In the genomic region with DNA sequence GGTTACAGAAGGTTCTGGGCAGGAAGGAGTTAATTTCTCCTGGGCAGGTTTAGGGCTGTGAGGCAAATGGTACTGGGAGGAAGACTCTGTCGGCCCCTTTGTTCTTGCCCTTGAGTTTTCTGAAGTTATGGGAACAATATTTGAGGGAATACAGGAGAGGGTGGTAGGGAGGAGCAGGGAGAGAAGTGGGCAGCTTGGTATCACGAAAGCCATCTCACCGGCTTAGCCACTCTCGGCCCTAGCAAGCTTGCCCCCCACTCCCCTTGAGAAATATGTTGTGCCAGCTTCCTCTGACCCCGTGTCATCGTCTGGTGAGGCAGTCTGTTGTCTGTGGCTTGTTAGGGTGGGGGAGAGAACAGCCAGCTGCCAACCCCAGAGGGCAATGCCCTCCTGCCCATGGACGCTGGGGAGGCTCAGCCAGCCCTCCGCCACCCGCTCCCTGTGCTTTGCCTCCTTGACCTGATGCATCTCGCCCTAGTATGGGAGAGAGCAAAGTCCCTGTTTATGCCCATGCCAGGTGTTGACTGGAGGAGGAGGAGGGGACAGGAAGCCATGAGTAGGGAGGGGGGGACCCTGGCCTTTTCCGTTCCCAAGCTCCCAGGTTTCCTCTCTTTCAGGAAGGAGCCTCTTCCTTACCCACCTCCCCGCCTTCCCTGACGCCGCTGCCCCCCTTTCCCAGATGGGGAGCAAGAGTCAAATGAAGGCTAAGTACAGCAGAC, we compare ENCODE assay signal across 9 cellular contexts. TPM values are rescaled to one million over a fixed set of nuclear protein-coding genes. Genes with fewer than 3 reads are reported as not detected.
DNase-seq lines count a peak whose midpoint lies in the region; ATAC-seq, FAIRE-seq and TF ChIP-seq lines count a peak whose summit lies in the region.
"Had no signal": no experiment of that assay in that cellular context is flagged by ENCODE, and none has a peak within 500 bp of the region (broad histone marks: within the 10 kb centered on the region; RNA-seq: fewer than 3 reads in every experiment).

No MANE protein-coding gene starts in this region.

- H3K27ac ChIP-seq in mammary epithelial cell (ENCODE audit: insufficient read depth, low read depth, low read length) = peak overlapping the region; percentile 92
- H3K27ac ChIP-seq in HepG2 (ENCODE audit: extremely low read length, insufficient read depth, low read length) = peak overlapping the region; percentile 100

- H3K79me2 ChIP-seq in mammary epithelial cell (ENCODE audit: insufficient read depth, low read length) (peaks cover 40% of the 10 kb centered on the region), HepG2 (ENCODE audit: insufficient read depth, low read length) (peaks cover 63% of the 10 kb centered on the region)

- TF ChIP-seq EP300 in HepG2 (IDR thresholded peaks at IDR 0.05; ENCODE audit: low read depth in 2 of 2, low read length in 2 of 2) (peak in 1 of 2 experiments; percentile 80; a peak in 2 of 4 replicates), HepG2 (CRISPR knock-in tag; IDR thresholded peaks at IDR 0.05; ENCODE audit: borderline replicate concordance) (peak; percentile 83)

- no peak for TF ChIP-seq CTCF in mammary epithelial cell (conservative IDR thresholded peaks at IDR 0.05 in 1 of 2, IDR thresholded peaks at IDR 0.05 in 1 of 2; ENCODE audit: extremely low read depth in 1 of 2, insufficient read depth in 1 of 2, low read depth in 1 of 2, low read length in 2 of 2)
- TF ChIP-seq CTCF in HepG2 (CRISPR knock-in tag; IDR thresholded peaks at IDR 0.05) = 0 out of 2 replicates have a peak, but pooled peaks have one; percentile 17

- no peaks in the 10 kb centered on the region for H3K36me3 Mint-ChIP-seq in activated T-cell treated with anti-CD3 and anti-CD28 coated beads, Interleukin-2, amount 50 U/mL, for 4 hours (ENCODE audit: insufficient read depth)

- H3K4me3 ChIP-seq in mammary epithelial cell (replicated peaks in 1 of 3; ENCODE audit: insufficient read depth in 1 of 3, low read depth in 2 of 3, low read length in 3 of 3) = peak overlapping the region; percentile 62 to 89 (median 76)
- peak overlapping the region; percentile 96 to 99 (median 99) for H3K4me3 ChIP-seq in HepG2 (replicated peaks in 1 of 3; ENCODE audit: insufficient read depth in 1 of 3, low read depth in 2 of 3, low read length in 3 of 3)

- peak in 1 of 2 experiments; percentile 88; a peak in 2 of 4 replicates for TF ChIP-seq POLR2A in HepG2 (IDR thresholded peaks at IDR 0.05; ENCODE audit: insufficient read depth in 1 of 2, low read depth in 2 of 2, low read length in 2 of 2)

- peaks cover 68% of the 10 kb centered on the region for H3K4me1 ChIP-seq in mammary epithelial cell (ENCODE audit: insufficient read depth, low read length)
- peaks cover 55% of the 10 kb centered on the region for H3K4me1 ChIP-seq in HepG2 (ENCODE audit: insufficient read depth, low read length)

- no peaks in the 10 kb centered on the region for H4K20me1 ChIP-seq in mammary epithelial cell (ENCODE audit: insufficient read depth, low read length)
- H4K20me1 ChIP-seq in HepG2 (ENCODE audit: insufficient read depth, low read length) = peaks cover 45% of the 10 kb centered on the region

- no peaks in the 10 kb centered on the region for H3K9me3 ChIP-seq in mammary epithelial cell (replicated peaks; ENCODE audit: insufficient read depth, low read length)
- no peaks in the 10 kb centered on the region for H3K9me3 ChIP-seq in HepG2 (ENCODE audit: low read length)

- POLR2A ChIA-PET in HepG2 (lab: Yijun Ruan, JAX) = interaction anchor here (0.8 to 6.4 kb wide), 16 partner anchors 8 to 158 kb away, joined by 3 to 56 read pairs (median 8); a partner anchor contains a TSS

- no peaks in the 10 kb centered on the region for H3K27me3 ChIP-seq in mammary epithelial cell (ENCODE audit: insufficient read depth, low read length)
- H3K27me3 ChIP-seq in HepG2 (ENCODE audit: control insufficient read depth in 1 of 2, insufficient read depth in 2 of 2, low read length in 2 of 2) = no peaks in the 10 kb centered on the region; a peak in 1 of 5 replicates

- H3K27me3 Mint-ChIP-seq in activated T-cell treated with anti-CD3 and anti-CD28 coated beads, Interleukin-2, amount 50 U/mL, for 4 hours (ENCODE audit: low read depth) = peaks cover 15% of the 10 kb centered on the region

- H3K4me2 ChIP-seq in mammary epithelial cell (ENCODE audit: insufficient read depth, low read depth, low read length) = peak overlapping the region; percentile 100
- H3K4me2 ChIP-seq in HepG2 (ENCODE audit: low read depth, low read length) = peak overlapping the region; percentile 94

- H3K36me3 ChIP-seq in mammary epithelial cell (ENCODE audit: insufficient read depth, low read length) (peaks cover 11% of the 10 kb centered on the region), HepG2 (replicated peaks in 1 of 2; ENCODE audit: control insufficient read depth in 1 of 2, insufficient read depth in 2 of 2, low read length in 2 of 2) (peaks cover 13 to 36% of the 10 kb centered on the region in 2 experiments)

- BruUV-seq in mammary epithelial cell (replicated peaks; lab: Mats Ljungman, UMichigan) (TSS peak; percentile 84), HepG2 (replicated peaks; lab: Mats Ljungman, UMichigan) (TSS peak; percentile 68)

- H3K9ac ChIP-seq in mammary epithelial cell (ENCODE audit: insufficient read depth, low read length) (peak overlapping the region; percentile 96), HepG2 (ENCODE audit: insufficient read depth, low read depth, low read length) (peak overlapping the region; percentile 99)

- TF ChIP-seq RAD21 in HepG2 (CRISPR knock-in tag; IDR thresholded peaks at IDR 0.05) = no peak

- no peak for DNase-seq in activated T-cell treated with anti-CD3 and anti-CD28 coated beads, Interleukin-2, amount 50 U/mL, for 4 hours
- DNase-seq in activated T-cell treated with anti-CD3 and anti-CD28 coated beads, Interleukin-2, amount 50 U/mL, for 1 hour = no peak
- DNase-seq in mammary epithelial cell (peak; percentile 60), HepG2 (ENCODE audit: low spot score) (peak; percentile 90), superior temporal gyrus (ENCODE audit: extremely low spot score) (peak; percentile 66), GOT3 (lab: John Stamatoyannopoulos, UW) (no peak), NCI-H1092 treated with DMSO at 0.1 percent for 48 hours (lab: John Stamatoyannopoulos, UW) (no peak)

- no peaks in the 10 kb centered on the region for H3K9me3 Mint-ChIP-seq in activated T-cell treated with anti-CD3 and anti-CD28 coated beads, Interleukin-2, amount 50 U/mL, for 4 hours

- 4% methylated on average over 12 of the region's 14 CpGs for WGBS in mammary epithelial cell (ENCODE audit: low coverage, missing lambda C conversion rate)
- WGBS in HepG2 (ENCODE audit: low lambda C conversion rate) = under 1% methylated on average over 9 of the region's 14 CpGs

- H2AFZ ChIP-seq in mammary epithelial cell (ENCODE audit: low read depth, low read length) (peak overlapping the region; percentile 55), HepG2 (ENCODE audit: low read length) (no peak overlapping the region)

- peak; percentile 70 for FAIRE-seq in HepG2 (lab: Jason Lieb, UNC)
- FAIRE-seq: G401.6 had no signal

- intact Hi-C loops in mammary epithelial cell (cut with micrococcal nuclease) = loop anchor here (1.0 kb wide), 2 partner anchors 35 to 38 kb away; no protein-coding TSS in a partner anchor
- intact Hi-C loops in HepG2 (cut with micrococcal nuclease; ENCODE audit: unreplicated experiment) = loop anchor here (5.0 kb wide), 2 partner anchors 37 to 953 kb away; a partner anchor contains a TSS

- CTCF ChIA-PET in mammary epithelial cell (lab: Charles Lee; ENCODE audit: low non-redundant PET) (interaction anchor here (1.5 kb wide), 1 partner anchor 44 kb away, joined by 10 read pairs; a partner anchor contains a TSS), HepG2 (lab: Yijun Ruan, JAX; ENCODE audit: low intra/inter-chr PET ratio, low total read pairs) (no interaction called here)

- dilution Hi-C loops in mammary epithelial cell (cut with HindIII; ENCODE audit: low sequenced_read_pairs) = no loop called here

- in situ Hi-C loops in mammary epithelial cell (cut with MboI; ENCODE audit: low sequenced_read_pairs in 2 of 2) (no loop called here), HepG2 (cut with HindIII; ENCODE audit: extremely low pct_ligation_motif_present, low pct_unique_long_range_greater_than_20kb) (loop anchor here (5.0 kb wide), 1 partner anchor 37 kb away; no protein-coding TSS in a partner anchor)

- peak overlapping the region; percentile 74 for H3K4me3 Mint-ChIP-seq in activated T-cell treated with anti-CD3 and anti-CD28 coated beads, Interleukin-2, amount 50 U/mL, for 4 hours

- ATAC-seq in activated T-cell treated with anti-CD3 and anti-CD28 coated beads, Interleukin-2, amount 50 U/mL, for 4 hours = no peak
- ATAC-seq in HepG2 (peak; percentile 5), GM21381 (IDR thresholded peaks at IDR 0.05; ENCODE audit: unreplicated experiment) (no peak)

- peaks cover 37% of the 10 kb centered on the region for H3K4me1 Mint-ChIP-seq in activated T-cell treated with anti-CD3 and anti-CD28 coated beads, Interleukin-2, amount 50 U/mL, for 4 hours (ENCODE audit: low read depth)

RNA-seq across cellular contexts. Expression of a gene that starts 1.2 kb away (rescaled TPM):
- under 1 TPM; 0.30 to 0.61 (median 0.32) TPM for total RNA-seq in activated T-cell treated with anti-CD3 and anti-CD28 coated beads, Interleukin-2, amount 50 U/mL, for 4 hours
- total RNA-seq in mammary epithelial cell (10 to 100 TPM; 21.5 to 54.0 TPM), HepG2 (2016; rRNA removed; fragmentation: Illumina TruSeq; extraction: Trizol) (41.2 and 81.8 TPM in 2 replicates)
- polyA plus RNA-seq in mammary epithelial cell (28.8 TPM), HepG2 (2011; rRNA removed) (874 and 1,163 TPM in 2 replicates)
- 13.7 TPM for polyA minus RNA-seq in mammary epithelial cell
- total RNA-seq in HepG2 (2016; cell fraction: cytosol; rRNA removed; fragmentation: Illumina TruSeq; extraction: Trizol; ENCODE audit: low read depth) = 20.3 and 22.5 TPM in 2 replicates
- 43.8 and 83.7 TPM in 2 replicates for total RNA-seq in HepG2 (2016; cell fraction: insoluble cytoplasmic fraction; rRNA removed; fragmentation: Illumina TruSeq; extraction: Trizol)
- 37.3 and 39.8 TPM in 2 replicates for total RNA-seq in HepG2 (2016; cell fraction: membrane; rRNA removed; fragmentation: Illumina TruSeq; extraction: Trizol)
- total RNA-seq in HepG2 (2016; cell fraction: nucleus; rRNA removed; fragmentation: Illumina TruSeq; extraction: Trizol) = 83.6 and 87.9 TPM in 2 replicates
- polyA plus RNA-seq in HepG2 (2011; cell fraction: cytosol; rRNA removed) = 750 and 916 TPM in 2 replicates
- 390 and 585 TPM in 2 replicates for polyA plus RNA-seq in HepG2 (2011; cell fraction: nucleus; rRNA removed)
- polyA plus RNA-seq in HepG2 (2012) = 254 and 427 TPM in 2 replicates
- 16.7 and 18.6 TPM in 2 replicates for polyA plus RNA-seq in HepG2 (2016; cell fraction: cytosol; fragmentation: Illumina TruSeq; extraction: Trizol; ENCODE audit: low read depth)
- polyA plus RNA-seq in HepG2 (2016; cell fraction: insoluble cytoplasmic fraction; fragmentation: Illumina TruSeq; extraction: Trizol; ENCODE audit: low read depth) = 45.4 and 47.8 TPM in 2 replicates
- polyA plus RNA-seq in HepG2 (2016; cell fraction: membrane; fragmentation: Illumina TruSeq; extraction: Trizol; ENCODE audit: low read depth) = 25.2 and 27.9 TPM in 2 replicates
- polyA plus RNA-seq in HepG2 (2016; cell fraction: nucleus; fragmentation: Illumina TruSeq; extraction: Trizol; ENCODE audit: insufficient read depth, low read depth) = 175 and 184 TPM in 2 replicates
- polyA minus RNA-seq in HepG2 (2011; rRNA and poly(A)+ RNA removed; ENCODE audit: low replicate concordance) = 139 and 593 TPM in 2 replicates
- 195 and 264 TPM in 2 replicates for polyA minus RNA-seq in HepG2 (2011; cell fraction: cytosol; rRNA and poly(A)+ RNA removed)
- 72.6 and 120 TPM in 2 replicates for polyA minus RNA-seq in HepG2 (2011; cell fraction: nucleus; rRNA and poly(A)+ RNA removed)

RNA-seq across cellular contexts. Expression of a gene that starts 6.7 kb away (rescaled TPM):
- total RNA-seq in activated T-cell treated with anti-CD3 and anti-CD28 coated beads, Interleukin-2, amount 50 U/mL, for 4 hours = 10 to 100 TPM; 29.1 to 36.0 (median 33.5) TPM
- total RNA-seq in mammary epithelial cell (10 to 100 TPM; 31.3 to 40.2 TPM), HepG2 (2016; rRNA removed; fragmentation: Illumina TruSeq; extraction: Trizol) (16.4 and 22.5 TPM in 2 replicates)
- polyA plus RNA-seq in mammary epithelial cell (54.8 TPM), HepG2 (2011; rRNA removed) (46.8 and 49.5 TPM in 2 replicates)
- 47.1 TPM for polyA minus RNA-seq in mammary epithelial cell
- 19.6 and 29.0 TPM in 2 replicates for total RNA-seq in HepG2 (2016; cell fraction: cytosol; rRNA removed; fragmentation: Illumina TruSeq; extraction: Trizol; ENCODE audit: low read depth)
- 14.6 and 22.8 TPM in 2 replicates for total RNA-seq in HepG2 (2016; cell fraction: insoluble cytoplasmic fraction; rRNA removed; fragmentation: Illumina TruSeq; extraction: Trizol)
- 30.5 and 34.4 TPM in 2 replicates for total RNA-seq in HepG2 (2016; cell fraction: membrane; rRNA removed; fragmentation: Illumina TruSeq; extraction: Trizol)
- 13.0 and 15.2 TPM in 2 replicates for total RNA-seq in HepG2 (2016; cell fraction: nucleus; rRNA removed; fragmentation: Illumina TruSeq; extraction: Trizol)
- polyA plus RNA-seq in HepG2 (2011; cell fraction: cytosol; rRNA removed) = 53.5 and 57.9 TPM in 2 replicates
- 18.6 and 21.1 TPM in 2 replicates for polyA plus RNA-seq in HepG2 (2011; cell fraction: nucleus; rRNA removed)
- 26.3 and 27.0 TPM in 2 replicates for polyA plus RNA-seq in HepG2 (2012)
- polyA plus RNA-seq in HepG2 (2016; cell fraction: cytosol; fragmentation: Illumina TruSeq; extraction: Trizol; ENCODE audit: low read depth) = 24.2 and 36.2 TPM in 2 replicates
- polyA plus RNA-seq in HepG2 (2016; cell fraction: insoluble cytoplasmic fraction; fragmentation: Illumina TruSeq; extraction: Trizol; ENCODE audit: low read depth) = 20.1 and 21.0 TPM in 2 replicates
- 29.7 and 39.9 TPM in 2 replicates for polyA plus RNA-seq in HepG2 (2016; cell fraction: membrane; fragmentation: Illumina TruSeq; extraction: Trizol; ENCODE audit: low read depth)
- polyA plus RNA-seq in HepG2 (2016; cell fraction: nucleus; fragmentation: Illumina TruSeq; extraction: Trizol; ENCODE audit: insufficient read depth, low read depth) = 35.6 and 36.4 TPM in 2 replicates
- polyA minus RNA-seq in HepG2 (2011; rRNA and poly(A)+ RNA removed; ENCODE audit: low replicate concordance) = 40.9 and 59.1 TPM in 2 replicates
- polyA minus RNA-seq in HepG2 (2011; cell fraction: cytosol; rRNA and poly(A)+ RNA removed) = 12.3 and 19.1 TPM in 2 replicates
- polyA minus RNA-seq in HepG2 (2011; cell fraction: nucleus; rRNA and poly(A)+ RNA removed) = 7.8 and 9.8 TPM in 2 replicates

RNA-seq across cellular contexts. Expression of a gene that starts 11.4 kb away (rescaled TPM):
- total RNA-seq in activated T-cell treated with anti-CD3 and anti-CD28 coated beads, Interleukin-2, amount 50 U/mL, for 4 hours = 10 to 100 TPM; 28.2 to 39.2 (median 33.0) TPM
- total RNA-seq in mammary epithelial cell (10 to 100 TPM; 27.2 to 67.9 TPM), HepG2 (2016; rRNA removed; fragmentation: Illumina TruSeq; extraction: Trizol) (14.8 and 23.2 TPM in 2 replicates)
- polyA plus RNA-seq in mammary epithelial cell (76.4 TPM), HepG2 (2011; rRNA removed) (53.4 and 61.7 TPM in 2 replicates)
- polyA minus RNA-seq in mammary epithelial cell = 1.8 TPM
- total RNA-seq in HepG2 (2016; cell fraction: cytosol; rRNA removed; fragmentation: Illumina TruSeq; extraction: Trizol; ENCODE audit: low read depth) = 29.5 and 29.8 TPM in 2 replicates
- 21.9 and 28.1 TPM in 2 replicates for total RNA-seq in HepG2 (2016; cell fraction: insoluble cytoplasmic fraction; rRNA removed; fragmentation: Illumina TruSeq; extraction: Trizol)
- 14.3 and 20.6 TPM in 2 replicates for total RNA-seq in HepG2 (2016; cell fraction: membrane; rRNA removed; fragmentation: Illumina TruSeq; extraction: Trizol)
- total RNA-seq in HepG2 (2016; cell fraction: nucleus; rRNA removed; fragmentation: Illumina TruSeq; extraction: Trizol) = 18.3 and 22.2 TPM in 2 replicates
- polyA plus RNA-seq in HepG2 (2011; cell fraction: cytosol; rRNA removed) = 70.1 and 134 TPM in 2 replicates
- polyA plus RNA-seq in HepG2 (2011; cell fraction: nucleus; rRNA removed) = 64.8 and 67.2 TPM in 2 replicates
- 39.2 and 68.2 TPM in 2 replicates for polyA plus RNA-seq in HepG2 (2012)
- 29.6 and 50.5 TPM in 2 replicates for polyA plus RNA-seq in HepG2 (2016; cell fraction: cytosol; fragmentation: Illumina TruSeq; extraction: Trizol; ENCODE audit: low read depth)
- polyA plus RNA-seq in HepG2 (2016; cell fraction: insoluble cytoplasmic fraction; fragmentation: Illumina TruSeq; extraction: Trizol; ENCODE audit: low read depth) = 22.4 and 23.3 TPM in 2 replicates
- polyA plus RNA-seq in HepG2 (2016; cell fraction: membrane; fragmentation: Illumina TruSeq; extraction: Trizol; ENCODE audit: low read depth) = 19.9 and 24.8 TPM in 2 replicates
- 44.3 and 46.0 TPM in 2 replicates for polyA plus RNA-seq in HepG2 (2016; cell fraction: nucleus; fragmentation: Illumina TruSeq; extraction: Trizol; ENCODE audit: insufficient read depth, low read depth)
- 23.2 and 26.3 TPM in 2 replicates for polyA minus RNA-seq in HepG2 (2011; rRNA and poly(A)+ RNA removed; ENCODE audit: low replicate concordance)
- 9.3 and 10.7 TPM in 2 replicates for polyA minus RNA-seq in HepG2 (2011; cell fraction: cytosol; rRNA and poly(A)+ RNA removed)
- polyA minus RNA-seq in HepG2 (2011; cell fraction: nucleus; rRNA and poly(A)+ RNA removed) = 3.2 and 5.7 TPM in 2 replicates

RNA-seq across cellular contexts. Expression of a gene that starts 44.2 kb away (rescaled TPM):
- total RNA-seq in activated T-cell treated with anti-CD3 and anti-CD28 coated beads, Interleukin-2, amount 50 U/mL, for 4 hours = 100 to 1,000 TPM; 191 to 204 (median 193) TPM
- total RNA-seq in mammary epithelial cell = 100 to 1,000 TPM in 1 of 2 donors, 10 to 100 TPM in 1; 62.7 to 177 TPM
- polyA plus RNA-seq in mammary epithelial cell = 188 TPM
- polyA minus RNA-seq in mammary epithelial cell = 164 TPM
- total RNA-seq in HepG2 (2016; rRNA removed; fragmentation: Illumina TruSeq; extraction: Trizol) = 48.5 and 79.4 TPM in 2 replicates
- 40.0 and 49.4 TPM in 2 replicates for total RNA-seq in HepG2 (2016; cell fraction: cytosol; rRNA removed; fragmentation: Illumina TruSeq; extraction: Trizol; ENCODE audit: low read depth)
- total RNA-seq in HepG2 (2016; cell fraction: insoluble cytoplasmic fraction; rRNA removed; fragmentation: Illumina TruSeq; extraction: Trizol) = 40.7 and 78.5 TPM in 2 replicates
- 33.6 and 41.0 TPM in 2 replicates for total RNA-seq in HepG2 (2016; cell fraction: membrane; rRNA removed; fragmentation: Illumina TruSeq; extraction: Trizol)
- 50.0 and 52.6 TPM in 2 replicates for total RNA-seq in HepG2 (2016; cell fraction: nucleus; rRNA removed; fragmentation: Illumina TruSeq; extraction: Trizol)
- polyA plus RNA-seq in HepG2 (2011; rRNA removed) = 77.3 and 89.3 TPM in 2 replicates
- 125 and 155 TPM in 2 replicates for polyA plus RNA-seq in HepG2 (2011; cell fraction: cytosol; rRNA removed)
- polyA plus RNA-seq in HepG2 (2011; cell fraction: nucleus; rRNA removed) = 119 and 133 TPM in 2 replicates
- polyA plus RNA-seq in HepG2 (2012) = 73.3 and 73.7 TPM in 2 replicates
- 64.6 and 72.6 TPM in 2 replicates for polyA plus RNA-seq in HepG2 (2016; cell fraction: cytosol; fragmentation: Illumina TruSeq; extraction: Trizol; ENCODE audit: low read depth)
- polyA plus RNA-seq in HepG2 (2016; cell fraction: insoluble cytoplasmic fraction; fragmentation: Illumina TruSeq; extraction: Trizol; ENCODE audit: low read depth) = 47.5 and 61.4 TPM in 2 replicates
- polyA plus RNA-seq in HepG2 (2016; cell fraction: membrane; fragmentation: Illumina TruSeq; extraction: Trizol; ENCODE audit: low read depth) = 49.4 and 56.2 TPM in 2 replicates
- 120 and 121 TPM in 2 replicates for polyA plus RNA-seq in HepG2 (2016; cell fraction: nucleus; fragmentation: Illumina TruSeq; extraction: Trizol; ENCODE audit: insufficient read depth, low read depth)
- 182 and 884 TPM in 2 replicates for polyA minus RNA-seq in HepG2 (2011; rRNA and poly(A)+ RNA removed; ENCODE audit: low replicate concordance)
- polyA minus RNA-seq in HepG2 (2011; cell fraction: cytosol; rRNA and poly(A)+ RNA removed) = 27.3 and 38.2 TPM in 2 replicates
- 22.9 and 23.5 TPM in 2 replicates for polyA minus RNA-seq in HepG2 (2011; cell fraction: nucleus; rRNA and poly(A)+ RNA removed)

RNA-seq across cellular contexts. Expression of a gene that starts 44.7 kb away (rescaled TPM):
- total RNA-seq in activated T-cell treated with anti-CD3 and anti-CD28 coated beads, Interleukin-2, amount 50 U/mL, for 4 hours = 1 to 10 TPM; 3.5 to 4.4 (median 3.5) TPM
- total RNA-seq in mammary epithelial cell = 1 to 10 TPM; 5.0 to 5.2 TPM
- polyA plus RNA-seq in mammary epithelial cell = 2.0 TPM
- polyA minus RNA-seq in mammary epithelial cell = 0.67 TPM
- 0.04 and 0.08 TPM in 2 replicates for total RNA-seq in HepG2 (2016; rRNA removed; fragmentation: Illumina TruSeq; extraction: Trizol)
- not detected in 2 replicates for total RNA-seq in HepG2 (2016; cell fraction: cytosol; rRNA removed; fragmentation: Illumina TruSeq; extraction: Trizol; ENCODE audit: low read depth)
- total RNA-seq in HepG2 (2016; cell fraction: insoluble cytoplasmic fraction; rRNA removed; fragmentation: Illumina TruSeq; extraction: Trizol) = 0.04 TPM in 1 of 2 replicates, not detected in the other
- not detected in 2 replicates for total RNA-seq in HepG2 (2016; cell fraction: membrane; rRNA removed; fragmentation: Illumina TruSeq; extraction: Trizol)
- total RNA-seq in HepG2 (2016; cell fraction: nucleus; rRNA removed; fragmentation: Illumina TruSeq; extraction: Trizol) = not detected in 2 replicates
- polyA plus RNA-seq in HepG2 (2011; rRNA removed) = 0.09 and 0.12 TPM in 2 replicates
- 0.04 and 0.11 TPM in 2 replicates for polyA plus RNA-seq in HepG2 (2011; cell fraction: cytosol; rRNA removed)
- polyA plus RNA-seq in HepG2 (2011; cell fraction: nucleus; rRNA removed) = 0.43 and 0.47 TPM in 2 replicates
- polyA plus RNA-seq in HepG2 (2012) = 0.15 and 0.25 TPM in 2 replicates
- polyA plus RNA-seq in HepG2 (2016; cell fraction: cytosol; fragmentation: Illumina TruSeq; extraction: Trizol; ENCODE audit: low read depth) = 0.02 and 0.05 TPM in 2 replicates
- polyA plus RNA-seq in HepG2 (2016; cell fraction: insoluble cytoplasmic fraction; fragmentation: Illumina TruSeq; extraction: Trizol; ENCODE audit: low read depth) = not detected in 2 replicates
- 0.05 and 0.08 TPM in 2 replicates for polyA plus RNA-seq in HepG2 (2016; cell fraction: membrane; fragmentation: Illumina TruSeq; extraction: Trizol; ENCODE audit: low read depth)
- polyA plus RNA-seq in HepG2 (2016; cell fraction: nucleus; fragmentation: Illumina TruSeq; extraction: Trizol; ENCODE audit: insufficient read depth, low read depth) = 0.21 TPM in 1 of 2 replicates, not detected in the other
- polyA minus RNA-seq in HepG2 (2011; rRNA and poly(A)+ RNA removed; ENCODE audit: low replicate concordance) = 0.12 and 0.19 TPM in 2 replicates
- polyA minus RNA-seq in HepG2 (2011; cell fraction: cytosol; rRNA and poly(A)+ RNA removed) = not detected in 2 replicates
- polyA minus RNA-seq in HepG2 (2011; cell fraction: nucleus; rRNA and poly(A)+ RNA removed) = not detected in 2 replicates

Comparison
In these comparisons a context has a peak if more than half of its experiments do, and no peak if none do; other contexts are left out.
1. DNase-seq: peak in mammary epithelial cell (single experiment), HepG2 (single experiment) and superior temporal gyrus (single experiment); none in activated T-cell treated with anti-CD3 and anti-CD28 coated beads, Interleukin-2, amount 50 U/mL, for 4 hours (single experiment), activated T-cell treated with anti-CD3 and anti-CD28 coated beads, Interleukin-2, amount 50 U/mL, for 1 hour (single experiment), GOT3 (single experiment) and NCI-H1092 treated with DMSO at 0.1 percent for 48 hours (single experiment).
2. RNA of a gene that starts 1.2 kb away (total RNA-seq): 20.3 to 87.9 TPM in HepG2 and 21.5 to 54.0 TPM in mammary epithelial cell; 0.30 to 0.61 TPM in activated T-cell treated with anti-CD3 and anti-CD28 coated beads, Interleukin-2, amount 50 U/mL, for 4 hours; every median in the first group is over 10 times any median in the second.